In the genomic region with DNA sequence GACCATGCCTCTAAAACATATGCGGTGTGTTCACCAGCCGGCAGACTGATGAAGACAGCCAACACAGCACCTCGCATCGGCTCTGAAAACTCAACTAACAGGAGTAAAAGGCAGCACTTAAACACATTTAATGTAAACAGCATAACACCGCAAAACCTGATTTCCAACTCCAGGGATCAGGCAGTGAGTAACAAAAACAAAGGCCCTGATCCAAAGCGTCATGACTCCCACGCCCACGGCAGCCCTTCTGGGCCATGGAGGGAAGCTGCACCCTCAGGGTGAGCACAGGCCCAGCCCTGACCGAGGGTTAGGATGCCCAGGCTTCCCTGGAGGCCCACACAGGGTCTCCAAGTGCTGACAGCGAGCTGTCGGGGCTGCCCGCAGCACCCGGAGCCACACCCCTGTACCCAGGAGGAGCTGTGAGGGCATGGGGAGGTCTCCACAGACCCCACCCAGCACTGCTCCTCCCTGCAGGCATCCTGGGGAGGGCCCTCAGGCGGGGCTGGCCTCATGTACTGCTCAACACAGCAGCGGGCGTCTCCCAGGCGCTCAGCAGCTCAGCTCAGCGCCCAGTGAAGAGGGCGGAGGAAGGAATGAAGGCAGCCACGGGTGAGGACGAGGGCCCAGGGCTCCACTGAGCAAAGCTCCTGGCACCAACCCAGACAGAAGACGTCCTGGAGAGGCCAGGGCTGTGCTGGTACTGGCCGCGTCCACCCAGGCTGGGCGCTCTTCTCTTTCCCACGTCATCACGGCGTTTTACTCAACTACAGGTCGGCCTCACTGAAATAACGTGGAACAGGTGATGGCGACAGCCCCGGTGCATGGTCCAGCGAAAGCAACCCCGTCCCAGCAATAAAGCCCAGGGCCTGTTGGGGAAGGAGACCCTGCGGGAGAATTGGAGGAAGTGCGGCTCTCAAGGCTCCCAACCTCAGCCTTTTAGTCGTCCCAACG, we compare ENCODE assay signal across 9 cellular contexts. TPM values are rescaled to one million over a fixed set of nuclear protein-coding genes. Genes with fewer than 3 reads are reported as not detected.
DNase-seq lines count a peak whose midpoint lies in the region; ATAC-seq, FAIRE-seq and TF ChIP-seq lines count a peak whose summit lies in the region.
"Had no signal": no experiment of that assay in that cellular context is flagged by ENCODE, and none has a peak within 500 bp of the region (broad histone marks: within the 10 kb centered on the region; RNA-seq: fewer than 3 reads in every experiment).

No MANE protein-coding gene starts in this region.

- WGBS in lung, 2 donors: 83 to 86% methylated on average over 37 to 38 of the region's 38 CpGs

- peak; percentile 58 for ATAC-seq in lung (ENCODE audit: insufficient read depth, low FRiP score)
- ATAC-seq in upper lobe of right lung: peak; percentile 59

- peaks cover 0 to 5% of the 10 kb centered on the region in 2 donors for H3K4me1 ChIP-seq in lung (ENCODE audit: control insufficient read depth in 2 of 2, insufficient read depth in 2 of 2, low read length in 2 of 2)
- peaks cover 8% of the 10 kb centered on the region for H3K4me1 ChIP-seq in upper lobe of right lung

- no peak overlapping the region for H3K4me3 ChIP-seq in bronchial epithelial cell (ENCODE audit: low read depth, low read length)
- H3K4me3 ChIP-seq in lung: no peak overlapping the region
- H3K4me3 ChIP-seq in upper lobe of right lung: no peak overlapping the region

- H3K27me3 ChIP-seq in bronchial epithelial cell (ENCODE audit: control insufficient read depth, insufficient read depth, low read length) (no peaks in the 10 kb centered on the region), lung (ENCODE audit: control insufficient read depth, insufficient read depth) (no peaks in the 10 kb centered on the region), upper lobe of right lung (no peaks in the 10 kb centered on the region)

- FAIRE-seq in bronchial epithelial cell (lab: Jason Lieb, UNC): peak; percentile 82

- peak; percentile 53 for DNase-seq in activated CD8-positive, alpha-beta memory T cell treated with anti-CD3 and anti-CD28 coated beads, Interleukin-2, amount 50 U/mL, for 48 hours
- DNase-seq in activated CD8-positive, alpha-beta memory T cell treated with anti-CD3 and anti-CD28 coated beads, Interleukin-2, amount 50 U/mL, for 4 hours: no peak
- peak; percentile 87 for DNase-seq in bronchial epithelial cell (ENCODE audit: low read depth)
- no peak for DNase-seq in lung (ENCODE audit: low spot score)
- peak; percentile 65 for DNase-seq in upper lobe of right lung
- DNase-seq in OCI-M1 (lab: John Stamatoyannopoulos, UW): no peak
- DNase-seq in mucosa of gallbladder (ENCODE audit: low spot score): no peak
- DNase-seq in kidney tubule cell (ENCODE audit: low spot score): no peak
- DNase-seq: stimulated activated naive CD4-positive, alpha-beta T cell treated with Interleukin-2 at 50 U/mL for 16 hours had no signal

- no peaks in the 10 kb centered on the region for H3K9me3 ChIP-seq in lung (ENCODE audit: control insufficient read depth in 2 of 2, insufficient read depth in 1 of 2, low read length in 1 of 2)
- H3K9me3 ChIP-seq in upper lobe of right lung: no peaks in the 10 kb centered on the region

- H3K27ac ChIP-seq in lung (ENCODE audit: low read depth in 1 of 2, low read length in 1 of 2) (no peak overlapping the region), upper lobe of right lung (no peak overlapping the region)

- H3K36me3 ChIP-seq in bronchial epithelial cell (ENCODE audit: control insufficient read depth, insufficient read depth, low read length) (no peaks in the 10 kb centered on the region), lung (ENCODE audit: control insufficient read depth in 2 of 2, insufficient read depth in 2 of 2, low read length in 2 of 2) (peaks cover 0 to 6% of the 10 kb centered on the region in 2 donors), upper lobe of right lung (no peaks in the 10 kb centered on the region)

- TF ChIP-seq CTCF in bronchial epithelial cell (IDR thresholded peaks at IDR 0.05; ENCODE audit: insufficient read depth, low read length, severe bottlenecking): no peak
- no peak for TF ChIP-seq CTCF in lung (IDR thresholded peaks at IDR 0.05; ENCODE audit: control extremely low read depth, extremely low read depth)
- TF ChIP-seq CTCF in upper lobe of right lung (IDR thresholded peaks at IDR 0.05): no peak

- intact Hi-C loops in upper lobe of right lung (cut with DNase I): no loop called here

RNA-seq across cellular contexts. Expression of gene RASA3, which starts 53.6 kb away (rescaled TPM):
- total RNA-seq in bronchial epithelial cell (1.2 and 2.6 TPM in 2 replicates), lung (10 to 100 TPM; 16.4 to 22.8 TPM), upper lobe of right lung (17.3 TPM), mucosa of gallbladder (11.7 TPM)
- polyA plus RNA-seq in lung: 10 to 100 TPM in 1 of 2 donors, 1 to 10 TPM in 1; 7.4 to 15.9 TPM

Comparison
In these comparisons a context has a peak if more than half of its experiments do, and no peak if none do; other contexts are left out.
1. DNase-seq: peak in activated CD8-positive, alpha-beta memory T cell treated with anti-CD3 and anti-CD28 coated beads, Interleukin-2, amount 50 U/mL, for 48 hours (single experiment), bronchial epithelial cell (single experiment) and upper lobe of right lung (single experiment); none in activated CD8-positive, alpha-beta memory T cell treated with anti-CD3 and anti-CD28 coated beads, Interleukin-2, amount 50 U/mL, for 4 hours (single experiment), lung (single experiment), OCI-M1 (single experiment), mucosa of gallbladder (single experiment) and kidney tubule cell (single experiment).